Comparison of ENCODE assay signal across 1 cellular context in the genomic region with DNA sequence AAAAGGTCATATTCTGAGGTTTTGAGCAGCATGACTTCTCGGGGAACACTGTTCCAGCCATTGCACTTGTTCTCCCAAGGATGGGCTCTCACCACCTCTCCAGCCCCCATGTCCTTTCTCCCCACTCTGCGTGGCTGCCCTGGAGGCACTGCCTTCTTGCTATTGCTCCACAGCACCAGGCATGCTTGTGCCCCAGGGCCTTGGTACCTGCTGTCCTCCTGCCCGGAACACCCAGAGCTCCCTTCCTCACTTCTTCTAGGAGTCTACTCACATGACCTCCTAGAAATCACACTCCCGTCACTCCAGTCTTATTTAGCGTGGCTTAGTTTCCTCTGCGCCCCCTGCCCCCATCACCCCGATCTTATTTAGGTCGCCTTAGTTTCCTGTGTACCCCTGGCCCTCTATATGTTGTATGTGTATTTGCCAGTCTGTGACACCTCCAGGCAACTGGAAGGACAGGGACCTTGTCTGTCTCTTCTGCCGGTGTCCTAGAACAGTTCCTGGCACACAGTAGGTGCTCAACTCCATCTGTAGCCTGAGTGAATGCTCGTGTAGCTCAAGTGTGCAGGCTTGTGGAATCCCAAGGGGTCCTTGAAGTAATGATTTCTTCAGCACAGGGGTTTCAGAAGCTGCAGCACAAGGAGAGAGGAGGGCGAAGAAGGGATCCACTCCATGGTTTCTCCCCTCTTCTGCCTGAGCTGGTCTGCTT.
TF ChIP-seq lines count a peak whose summit lies in the region.

No MANE protein-coding gene starts in this region.

TF ChIP-seq in SK-N-SH, 30 proteins besides CTCF, POLR2A, EP300 and RAD21 (continued from another document):
- TF ChIP-seq, protein P1, sequence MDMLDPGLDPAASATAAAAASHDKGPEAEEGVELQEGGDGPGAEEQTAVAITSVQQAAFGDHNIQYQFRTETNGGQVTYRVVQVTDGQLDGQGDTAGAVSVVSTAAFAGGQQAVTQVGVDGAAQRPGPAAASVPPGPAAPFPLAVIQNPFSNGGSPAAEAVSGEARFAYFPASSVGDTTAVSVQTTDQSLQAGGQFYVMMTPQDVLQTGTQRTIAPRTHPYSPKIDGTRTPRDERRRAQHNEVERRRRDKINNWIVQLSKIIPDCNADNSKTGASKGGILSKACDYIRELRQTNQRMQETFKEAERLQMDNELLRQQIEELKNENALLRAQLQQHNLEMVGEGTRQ (IDR thresholded peaks at IDR 0.05; ENCODE audit: borderline replicate concordance, low read depth, low read length) = no peak
- TF ChIP-seq, protein P2, sequence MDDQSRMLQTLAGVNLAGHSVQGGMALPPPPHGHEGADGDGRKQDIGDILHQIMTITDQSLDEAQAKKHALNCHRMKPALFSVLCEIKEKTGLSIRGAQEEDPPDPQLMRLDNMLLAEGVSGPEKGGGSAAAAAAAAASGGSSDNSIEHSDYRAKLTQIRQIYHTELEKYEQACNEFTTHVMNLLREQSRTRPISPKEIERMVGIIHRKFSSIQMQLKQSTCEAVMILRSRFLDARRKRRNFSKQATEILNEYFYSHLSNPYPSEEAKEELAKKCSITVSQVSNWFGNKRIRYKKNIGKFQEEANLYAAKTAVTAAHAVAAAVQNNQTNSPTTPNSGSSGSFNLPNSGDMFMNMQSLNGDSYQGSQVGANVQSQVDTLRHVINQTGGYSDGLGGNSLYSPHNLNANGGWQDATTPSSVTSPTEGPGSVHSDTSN (IDR thresholded peaks at IDR 0.05) = no peak
- TF ChIP-seq RFX5 (IDR thresholded peaks at IDR 0.05; ENCODE audit: low read length) (no peak), GABPA (IDR thresholded peaks at IDR 0.05; ENCODE audit: low read depth) (no peak), NRF1 (IDR thresholded peaks at IDR 0.05; ENCODE audit: low read depth, low read length) (no peak), REST (IDR thresholded peaks at IDR 0.05; ENCODE audit: low read depth, low read length) (no peak), RCOR1 (IDR thresholded peaks at IDR 0.05; ENCODE audit: low read length) (no peak)
